In the genomic region with DNA sequence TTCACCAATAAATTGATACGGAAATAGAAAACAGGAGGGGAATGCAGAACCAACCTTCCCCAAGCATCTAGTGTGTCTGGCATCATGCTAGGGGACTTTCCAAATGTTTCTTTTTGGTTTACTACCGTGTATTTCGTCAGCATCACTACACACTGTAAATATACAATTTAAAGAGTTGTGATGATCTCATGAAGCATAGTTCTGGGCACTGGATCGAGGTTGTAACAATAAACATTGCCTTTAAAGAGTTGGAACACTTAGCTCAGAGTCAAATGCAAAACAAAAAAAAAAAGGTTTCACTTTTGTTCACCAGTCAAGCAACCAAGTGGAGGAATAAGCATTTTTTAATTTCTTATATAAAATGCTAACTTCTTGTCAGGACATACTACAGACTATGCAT, we compare ENCODE assay signal across 16 cellular contexts. TPM values are rescaled to one million over a fixed set of nuclear protein-coding genes. Genes with fewer than 3 reads are reported as not detected.
DNase-seq lines count a peak whose midpoint lies in the region; ATAC-seq, FAIRE-seq and TF ChIP-seq lines count a peak whose summit lies in the region.
"Had no signal": no experiment of that assay in that cellular context is flagged by ENCODE, and none has a peak within 500 bp of the region (broad histone marks: within the 10 kb centered on the region; RNA-seq: fewer than 3 reads in every experiment).

No MANE protein-coding gene starts in this region.

- intact Hi-C loops in lower lobe of right lung (cut with DNase I) (no loop called here), transverse colon (cut with DNase I; ENCODE audit: low total_unique reads) (no loop called here)

- 24% methylated on average over 4 of the region's 4 CpGs for WGBS in transverse colon (ENCODE audit: low coverage in 1 of 2), 2 donors

- DNase-seq in H54 (ENCODE audit: insufficient read length, low spot score) (no peak), amniotic stem cell (lab: John Stamatoyannopoulos, UW) (peak; percentile 74), lower lobe of right lung (no peak), GM03348 (ENCODE audit: low spot score) (no peak), DMS79 treated with DMSO at 0.1 percent for 48 hours (lab: John Stamatoyannopoulos, UW) (no peak), transverse colon (no peak)
- DNase-seq: effector memory CD8-positive, alpha-beta T cell; GDM1; heart left ventricle; NCI-H524; Peyer's patch; stimulated activated CD4-positive, alpha-beta T cell treated with anti-CD3 and anti-CD28 coated beads, Interleukin-2, amount 100 ng/mL, for 48 hours had no signal

- H3K27me3 ChIP-seq in BLaER1 treated with 17β-estradiol and CSF1 and Interleukin-3, amounts not matched to agents 10 nM and 100 nM: no peaks in the 10 kb centered on the region
- H3K27me3 ChIP-seq in lower lobe of right lung (ENCODE audit: low read depth): no peaks in the 10 kb centered on the region
- no peaks in the 10 kb centered on the region for H3K27me3 ChIP-seq in transverse colon
- H3K27me3 ChIP-seq: heart left ventricle, Peyer's patch had no signal

- H3K27ac ChIP-seq in BLaER1 treated with 17β-estradiol and CSF1 and Interleukin-3, amounts not matched to agents 10 nM and 100 nM: peak overlapping the region in 6 of 11 experiments; percentile 8 to 41 (median 30); a peak in 4 of 22 replicates
- H3K27ac ChIP-seq in lower lobe of right lung (peak overlapping the region; percentile 18), transverse colon (peak overlapping the region in 1 of 4 donors; percentile 6)
- H3K27ac ChIP-seq: heart left ventricle, Peyer's patch had no signal

- peak overlapping the region in 7 of 11 experiments; percentile 19 to 64 (median 49); a peak in 10 of 22 replicates for H3K4me2 ChIP-seq in BLaER1 treated with 17β-estradiol and CSF1 and Interleukin-3, amounts not matched to agents 10 nM and 100 nM

- H3K9me3 ChIP-seq in BLaER1 treated with 17β-estradiol and CSF1 and Interleukin-3, amounts not matched to agents 10 nM and 100 nM (replicated peaks in 1 of 11): no peaks in the 10 kb centered on the region
- H3K9me3 ChIP-seq in lower lobe of right lung: no peaks in the 10 kb centered on the region
- no peaks in the 10 kb centered on the region for H3K9me3 ChIP-seq in transverse colon
- H3K9me3 ChIP-seq: heart left ventricle, Peyer's patch had no signal

- no peak for TF ChIP-seq CTCF in lower lobe of right lung (IDR thresholded peaks at IDR 0.05)
- no peak for TF ChIP-seq CTCF in transverse colon (IDR thresholded peaks at IDR 0.05)

- H3K9ac ChIP-seq in BLaER1 treated with 17β-estradiol and CSF1 and Interleukin-3, amounts not matched to agents 10 nM and 100 nM: peak overlapping the region in 1 of 11 experiments; percentile 9; a peak in 1 of 22 replicates

- ATAC-seq in lower lobe of right lung: peak in 1 of 2 donors; percentile 5
- no peak for ATAC-seq in esophagus mucosa
- ATAC-seq: effector memory CD8-positive, alpha-beta T cell; heart left ventricle; K562; natural killer cell treated with Interleukin-12 subunit alpha and Interleukin-12 subunit beta and Interleukin-15 and Interleukin-18, amount 100 ng/mL, for 72 hours had no signal

- TF ChIP-seq POLR2A in H54 (IDR thresholded peaks at IDR 0.05; ENCODE audit: low read depth, low read length) (no peak), transverse colon (IDR thresholded peaks at IDR 0.05) (no peak)

- no peak for TF ChIP-seq EP300 in transverse colon (IDR thresholded peaks at IDR 0.05; ENCODE audit: low read depth)

- peaks cover 0 to 11% (median 0%) of the 10 kb centered on the region in 11 experiments; a peak in 5 of 22 replicates for H4K20me1 ChIP-seq in BLaER1 treated with 17β-estradiol and CSF1 and Interleukin-3, amounts not matched to agents 10 nM and 100 nM

- peaks cover 21 to 34% (median 25%) of the 10 kb centered on the region in 11 experiments for H3K36me3 ChIP-seq in BLaER1 treated with 17β-estradiol and CSF1 and Interleukin-3, amounts not matched to agents 10 nM and 100 nM
- H3K36me3 ChIP-seq in lower lobe of right lung (peaks cover 31% of the 10 kb centered on the region), transverse colon (peaks cover 0 to 21% (median 4%) of the 10 kb centered on the region in 4 donors)

- peak; percentile 69 for FAIRE-seq in H54 (lab: Jason Lieb, UNC)
- FAIRE-seq: K562 had no signal

- H3K4me3 ChIP-seq in BLaER1 treated with 17β-estradiol and CSF1 and Interleukin-3, amounts not matched to agents 10 nM and 100 nM: no peak overlapping the region
- H3K4me3 ChIP-seq in lower lobe of right lung (no peak overlapping the region), transverse colon (no peak overlapping the region)
- H3K4me3 ChIP-seq: heart left ventricle, K562, Peyer's patch had no signal

- in situ Hi-C loops in transverse colon (cut with MboI; ENCODE audit: low pct_ligation_motif_present in 1 of 4, low pct_unique_long_range_greater_than_20kb in 1 of 4, low sequenced_read_pairs in 3 of 4): loop anchor here (10.0 to 25.0 kb wide), 6 partner anchors 181 to 371 kb away; a partner anchor contains a TSS

- peaks cover 13 to 39% (median 26%) of the 10 kb centered on the region in 10 experiments for H3K4me1 ChIP-seq in BLaER1 treated with 17β-estradiol and CSF1 and Interleukin-3, amounts not matched to agents 10 nM and 100 nM
- H3K4me1 ChIP-seq in lower lobe of right lung (peaks cover 41% of the 10 kb centered on the region), transverse colon (peaks cover 0 to 22% (median 12%) of the 10 kb centered on the region in 4 donors)

RNA-seq across cellular contexts. Expression of a gene that starts 2.9 kb away (rescaled TPM):
- total RNA-seq in lower lobe of right lung (22.3 TPM), esophagus mucosa (3.0 TPM), transverse colon (10 to 100 TPM; 10.4 to 38.6 (median 13.2) TPM)

RNA-seq across cellular contexts. Expression of a gene that starts 43.4 kb away (rescaled TPM):
- total RNA-seq in lower lobe of right lung (44.7 TPM), esophagus mucosa (38.8 TPM), transverse colon (10 to 100 TPM; 15.1 to 34.7 (median 29.9) TPM)

RNA-seq across cellular contexts. Expression of a gene that starts 54.1 kb away (rescaled TPM):
- total RNA-seq in lower lobe of right lung (12.3 TPM), esophagus mucosa (15.0 TPM), transverse colon (1 to 10 TPM in 3 of 4 donors, not detected in 1; 5.2 to 8.7 (median 8.6) TPM)
